In genomic region chr13:33723772-33724435, GRCh38 we compare ENCODE assay signal across 8 cellular contexts.
DNase-seq lines count a peak whose midpoint lies in the region; ATAC-seq and TF ChIP-seq lines count a peak whose summit lies in the region.

No MANE protein-coding gene starts in this region.

- no peaks in the 10 kb centered on the region for H3K27me3 Mint-ChIP-seq in CD4-positive, alpha-beta T cell
- no peaks in the 10 kb centered on the region for H3K27me3 Mint-ChIP-seq in activated CD4-positive, alpha-beta T cell treated with anti-CD3 and anti-CD28 coated beads, Interleukin-2, amount 10 ng/mL, durations not matched to agents 7 days and 5 days

- no peaks in the 10 kb centered on the region for H3K9me3 Mint-ChIP-seq in CD4-positive, alpha-beta T cell
- no peaks in the 10 kb centered on the region for H3K9me3 Mint-ChIP-seq in activated CD4-positive, alpha-beta T cell treated with anti-CD3 and anti-CD28 coated beads, Interleukin-2, amount 10 ng/mL, durations not matched to agents 7 days and 5 days

- no peaks in the 10 kb centered on the region for H3K27me3 ChIP-seq in CD4-positive, alpha-beta T cell (ENCODE audit: control insufficient read depth, insufficient read depth, low read length)
- H3K27me3 ChIP-seq in liver (ENCODE audit: control insufficient read depth in 4 of 4, insufficient read depth in 4 of 4, low read length in 3 of 4), result no peaks in the 10 kb centered on the region

- peaks cover 2 to 18% (median 10%) of the 10 kb centered on the region in 4 donors for H3K4me1 ChIP-seq in liver (ENCODE audit: control insufficient read depth in 4 of 4, insufficient read depth in 4 of 4, low read length in 3 of 4)

- no peak overlapping the region for H3K4me3 Mint-ChIP-seq in CD4-positive, alpha-beta T cell
- no peak overlapping the region for H3K4me3 Mint-ChIP-seq in activated CD4-positive, alpha-beta T cell treated with anti-CD3 and anti-CD28 coated beads, Interleukin-2, amount 10 ng/mL, durations not matched to agents 7 days and 5 days

- peak; percentile 27 to 58 (median 46) for DNase-seq in CD4-positive, alpha-beta T cell
- DNase-seq in NCI-H526 (lab: John Stamatoyannopoulos, UW), result peak; percentile 98
- DNase-seq in activated CD4-positive, alpha-beta T cell treated with anti-CD3 and anti-CD28 coated beads, Interleukin-2, amount 10 ng/mL, durations not matched to agents 7 days and 5 days, result peak; percentile 79
- peak; percentile 78 for DNase-seq in coronary artery (ENCODE audit: low spot score)
- peak; percentile 22 to 29 (median 28) for DNase-seq in stimulated activated CD4-positive, alpha-beta T cell treated with anti-CD3 and anti-CD28 coated beads, TNF-alpha, amount 100 ng/mL, for 1 hour (ENCODE audit: low read depth in 3 of 3, low spot score in 1 of 3)

- H3K27ac Mint-ChIP-seq in CD4-positive, alpha-beta T cell, result no peak overlapping the region
- peak overlapping the region; percentile 62 for H3K27ac Mint-ChIP-seq in activated CD4-positive, alpha-beta T cell treated with anti-CD3 and anti-CD28 coated beads, Interleukin-2, amount 10 ng/mL, durations not matched to agents 7 days and 5 days

- intact Hi-C loops in CD4-positive, alpha-beta T cell (cut with DNase I, micrococcal nuclease), result loop anchor here (1.0 to 10.0 kb wide), 7 partner anchors 177 to 1812 kb away; partner anchors contain the start of gene PDS5B (in 1 of the 2)

- POLR2A ChIA-PET in CD4-positive, alpha-beta T cell (lab: Charles Lee), result interaction anchor here (0.5 to 2.4 kb wide), 3 partner anchors 181 to 1796 kb away, joined by 3 to 16 read pairs (median 8); no protein-coding TSS in a partner anchor
- POLR2A ChIA-PET in activated CD4-positive, alpha-beta T cell treated with anti-CD3 and anti-CD28 coated beads, Interleukin-2, amount 10 ng/mL, durations not matched to agents 7 days and 5 days (lab: Charles Lee), result no interaction called here

- no peak overlapping the region for H3K27ac ChIP-seq in CD4-positive, alpha-beta T cell (ENCODE audit: low read depth, low read length)
- peak overlapping the region in 1 of 2 donors; percentile 60 for H3K27ac ChIP-seq in coronary artery
- H3K27ac ChIP-seq in liver (ENCODE audit: low read depth in 1 of 2, low read length in 2 of 2), result peak overlapping the region; percentile 36 to 62

- peak overlapping the region; percentile 8 to 9 for H3K9ac ChIP-seq in liver (ENCODE audit: low read depth in 1 of 2, low read length in 2 of 2)

- H3K4me3 ChIP-seq in coronary artery (no peak overlapping the region), liver (ENCODE audit: low read depth in 1 of 3, low read length in 3 of 3) (no peak overlapping the region)

- TF ChIP-seq CTCF in CD4-positive, alpha-beta T cell (IDR thresholded peaks at IDR 0.05), result peak; percentile 69
- TF ChIP-seq CTCF in coronary artery (IDR thresholded peaks at IDR 0.05) (peak; percentile 70), liver (IDR thresholded peaks at IDR 0.05; ENCODE audit: low read depth, low read length, missing input control) (peak; percentile 83)

- CTCF ChIA-PET in CD4-positive, alpha-beta T cell (lab: Charles Lee), result interaction anchor here (0.6 to 1.6 kb wide), 5 partner anchors 11 to 1122 kb away, joined by 3 to 20 read pairs (median 3); no protein-coding TSS in a partner anchor
- CTCF ChIA-PET in activated CD4-positive, alpha-beta T cell treated with anti-CD3 and anti-CD28 coated beads, Interleukin-2, amount 10 ng/mL, durations not matched to agents 7 days and 5 days (lab: Charles Lee), result interaction anchor here (0.8 to 2.2 kb wide), 4 partner anchors 10 to 180 kb away, joined by 4 to 13 read pairs (median 6); no protein-coding TSS in a partner anchor

- peaks cover 27% of the 10 kb centered on the region for H3K4me1 Mint-ChIP-seq in CD4-positive, alpha-beta T cell (ENCODE audit: low read depth)
- H3K4me1 Mint-ChIP-seq in activated CD4-positive, alpha-beta T cell treated with anti-CD3 and anti-CD28 coated beads, Interleukin-2, amount 10 ng/mL, durations not matched to agents 7 days and 5 days, result peaks cover 16% of the 10 kb centered on the region

- no peaks in the 10 kb centered on the region for H3K36me3 ChIP-seq in liver (ENCODE audit: control insufficient read depth in 4 of 4, insufficient read depth in 3 of 4, low read depth in 1 of 4, low read length in 3 of 4)

- H3K9me3 ChIP-seq in CD4-positive, alpha-beta T cell (ENCODE audit: control insufficient read depth, low read length), result no peaks in the 10 kb centered on the region
- no peaks in the 10 kb centered on the region for H3K9me3 ChIP-seq in liver (ENCODE audit: control insufficient read depth in 4 of 4, low read length in 3 of 4)

- no peaks in the 10 kb centered on the region for H3K36me3 Mint-ChIP-seq in CD4-positive, alpha-beta T cell (ENCODE audit: low read depth)
- no peaks in the 10 kb centered on the region for H3K36me3 Mint-ChIP-seq in activated CD4-positive, alpha-beta T cell treated with anti-CD3 and anti-CD28 coated beads, Interleukin-2, amount 10 ng/mL, durations not matched to agents 7 days and 5 days (ENCODE audit: low read depth)

- peak; percentile 91 for ATAC-seq in CD4-positive, alpha-beta T cell (ENCODE audit: poor library complexity)
- ATAC-seq in GM19395 (IDR thresholded peaks at IDR 0.05; ENCODE audit: unreplicated experiment) (peak; percentile 75), HG03457 (IDR thresholded peaks at IDR 0.05; ENCODE audit: unreplicated experiment) (peak; percentile 57)

- TF ChIP-seq RAD21 in liver (IDR thresholded peaks at IDR 0.05), result peak; percentile 96 to 99

- whole genome bisulfite sequencing in liver, result 2% methylated on average over 4 of the region's 4 CpGs

TF ChIP-seq in liver, 16 proteins besides CTCF, POLR2A, EP300 and RAD21:
- TF ChIP-seq EGR1 (IDR thresholded peaks at IDR 0.05; ENCODE audit: low read depth in 2 of 2), result no peak
- TF ChIP-seq SP1 (IDR thresholded peaks at IDR 0.05), result no peak
- TF ChIP-seq HNF4G (IDR thresholded peaks at IDR 0.05), result no peak
- no peak for TF ChIP-seq ZBTB33 (IDR thresholded peaks at IDR 0.05)
- no peak for TF ChIP-seq GABPA (IDR thresholded peaks at IDR 0.05 in 1 of 2, conservative IDR thresholded peaks at IDR 0.05 in 1 of 2)
- peak; percentile 24 for TF ChIP-seq YY1 (IDR thresholded peaks at IDR 0.05)
- TF ChIP-seq RXRA (IDR thresholded peaks at IDR 0.05), result peak in 1 of 2 donors; percentile 6
- peak; percentile 2 to 11 for TF ChIP-seq HNF4A (conservative IDR thresholded peaks at IDR 0.05)
- no peak for TF ChIP-seq FOXA2 (IDR thresholded peaks at IDR 0.05)
- peak; percentile 29 for TF ChIP-seq MAX (IDR thresholded peaks at IDR 0.05)
- TF ChIP-seq ATF3 (IDR thresholded peaks at IDR 0.05), result no peak

Comparison
In these comparisons a context has a peak if more than half of its experiments do, and no peak if none do; other contexts are left out.
1. DNase-seq: peak in every context shown above with its lines; median percentile 98 in NCI-H526; 79 in activated CD4-positive, alpha-beta T cell treated with anti-CD3 and anti-CD28 coated beads, Interleukin-2, amount 10 ng/mL, durations not matched to agents 7 days and 5 days; 78 in coronary artery; 46 in CD4-positive, alpha-beta T cell; 28 in stimulated activated CD4-positive, alpha-beta T cell treated with anti-CD3 and anti-CD28 coated beads, TNF-alpha, amount 100 ng/mL, for 1 hour.